8 cellular contexts compared by ENCODE assay signal in the genomic region with DNA sequence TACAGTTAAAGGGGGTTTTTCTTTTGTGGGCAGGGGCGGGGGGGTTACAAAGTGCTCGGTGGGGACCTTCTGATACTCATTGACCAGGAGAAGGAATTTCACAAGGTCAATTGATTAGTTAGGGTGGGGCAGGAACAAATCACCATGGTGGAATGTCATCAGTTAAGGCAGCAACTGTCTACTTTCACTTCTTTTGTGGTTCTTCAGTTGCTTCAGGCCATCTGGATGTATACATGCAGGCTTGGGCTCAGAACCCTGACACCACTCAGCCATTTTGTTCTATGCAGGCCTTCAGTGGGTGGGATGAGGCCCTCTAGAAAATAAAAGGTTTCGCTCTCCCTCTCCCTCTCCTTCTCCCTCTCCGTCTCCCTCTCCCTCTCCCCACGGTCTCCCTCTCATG. TPM values are rescaled to one million over a fixed set of nuclear protein-coding genes. Genes with fewer than 3 reads are reported as not detected.
"Had no signal": no experiment of that assay in that cellular context is flagged by ENCODE, and none has a peak within 500 bp of the region (broad histone marks: within the 10 kb centered on the region; RNA-seq: fewer than 3 reads in every experiment).

No MANE protein-coding gene starts in this region.

- ATAC-seq: GM23338 had no signal

- FAIRE-seq: H1, H54, HTR-8/SVneo had no signal

- H3K4me3 Mint-ChIP-seq: GM23338, H9 had no signal

- DNase-seq: H9, HCEC 1CT, IMR-90, KBM-7 had no signal

- H3K27ac Mint-ChIP-seq: GM23338, H9 had no signal

- H3K4me3 ChIP-seq: GM23338 had no signal

- H3K4me1 Mint-ChIP-seq: GM23338 had no signal

- H2AFZ ChIP-seq: GM23338 had no signal

- H3K4me2 ChIP-seq: GM23338 had no signal

RNA-seq across cellular contexts. Expression of a gene that starts 29.6 kb away (rescaled TPM):
- total RNA-seq: GM23338, H1, H9, IMR-90 had no signal
- polyA plus RNA-seq: GM23338, H1 had no signal

RNA-seq across cellular contexts. Expression of a gene that starts 29.7 kb away (rescaled TPM):
- total RNA-seq: GM23338, H1, H9, IMR-90 had no signal
- polyA plus RNA-seq: GM23338, H1, IMR-90 had no signal
